17 cellular contexts compared by ENCODE assay signal in the genomic region with DNA sequence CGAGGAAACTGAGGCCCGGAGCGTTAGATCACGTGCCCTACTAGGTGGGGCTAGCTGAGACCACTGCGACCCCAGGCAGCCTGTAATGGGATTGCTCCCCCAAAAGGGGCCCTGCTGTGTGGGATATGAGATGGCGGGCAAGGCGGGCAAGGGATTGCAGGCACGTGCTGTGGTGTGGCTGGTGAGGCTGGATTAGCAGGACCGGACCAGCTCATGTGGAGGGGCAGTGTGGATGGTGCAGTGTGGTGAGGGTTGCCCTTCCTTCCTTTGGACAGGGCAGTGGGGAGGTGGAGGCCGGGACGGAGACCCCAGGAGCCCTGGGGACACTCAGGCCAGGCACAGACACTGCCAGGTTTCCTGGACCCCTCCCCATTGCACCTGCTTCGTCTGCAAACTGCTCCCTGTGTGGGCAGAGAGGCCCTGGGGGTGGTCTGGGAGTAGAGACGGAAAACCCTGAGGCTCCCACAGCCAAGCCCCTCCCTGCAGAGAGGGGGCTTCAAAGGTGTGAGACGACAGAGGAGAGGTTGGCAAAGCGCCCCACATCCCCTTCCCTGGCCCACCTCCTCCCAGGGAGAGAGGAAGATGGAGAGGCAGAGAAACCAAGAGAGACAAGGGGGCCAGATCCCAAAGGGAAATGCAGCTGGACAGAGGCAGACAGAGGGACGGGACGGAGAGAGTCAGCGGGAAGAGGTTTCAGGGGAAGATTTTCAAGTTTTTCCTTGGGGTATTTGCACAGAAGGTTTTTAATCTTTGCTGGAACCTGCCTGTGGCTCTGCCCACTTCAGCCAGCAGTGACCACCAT.
DNase-seq lines count a peak whose midpoint lies in the region; ATAC-seq, FAIRE-seq and TF ChIP-seq lines count a peak whose summit lies in the region.
"Had no signal": no experiment of that assay in that cellular context is flagged by ENCODE, and none has a peak within 500 bp of the region (broad histone marks: within the 10 kb centered on the region; RNA-seq: fewer than 3 reads in every experiment).

No MANE protein-coding gene starts in this region.

- no peak overlapping the region for H3T11ph ChIP-seq in H9 (ENCODE audit: low read length)

- no peak overlapping the region for H3K23ac ChIP-seq in H9 (ENCODE audit: insufficient read length, low read depth, low read length)

- H3K27ac ChIP-seq in A549, result no peak overlapping the region
- no peak overlapping the region for H3K27ac ChIP-seq in H9 (ENCODE audit: insufficient read length, low read depth, low read length)
- no peak overlapping the region for H3K27ac ChIP-seq in kidney (ENCODE audit: low read depth in 2 of 2, low read length in 2 of 2)
- H3K27ac ChIP-seq: HL-60 had no signal

- no peaks in the 10 kb centered on the region; the same call in none of the 2 replicates for H3K27me3 ChIP-seq in H9 (ENCODE audit: insufficient read depth, low read length)

- FAIRE-seq in A549 (lab: Jason Lieb, UNC) (no peak), kidney (lab: Jason Lieb, UNC) (no peak), RCC 7860 (lab: Jason Lieb, UNC) (no peak)
- FAIRE-seq: G401.6, GM12891 had no signal

- CTCF ChIA-PET in A549 (lab: Yijun Ruan, JAX), result interaction anchor here (1.3 to 1.4 kb wide), 2 partner anchors 42 to 144 kb away, joined by 3 to 7 read pairs; no protein-coding TSS in a partner anchor

- H3K4me2 ChIP-seq in A549 (peak overlapping the region; percentile 79), H9 (ENCODE audit: insufficient read depth, insufficient read length, low read length) (peak overlapping the region; percentile 26)

- POLR2A ChIA-PET in A549 (lab: Yijun Ruan, JAX), result no interaction called here

- no peaks in the 10 kb centered on the region for H3K79me1 ChIP-seq in H9 (ENCODE audit: insufficient read depth, low read depth, low read length, poor library complexity, severe bottlenecking)

- no peak overlapping the region for H3K4ac ChIP-seq in H9 (ENCODE audit: low read depth, low read length)

- TF ChIP-seq RAD21 in A549 (conservative IDR thresholded peaks at IDR 0.05 in 1 of 2, IDR thresholded peaks at IDR 0.05 in 1 of 2), result no peak

- peaks cover 85% of the 10 kb centered on the region for H3K27me3 Mint-ChIP-seq in H9 (ENCODE audit: low read depth)
- H3K27me3 Mint-ChIP-seq in T-helper 17 cell, result peaks cover 41% of the 10 kb centered on the region

- no peak overlapping the region for H2AFZ ChIP-seq in H9 (ENCODE audit: low read length)

- no peak for TF ChIP-seq POLR2A in A549 (IDR thresholded peaks at IDR 0.05; ENCODE audit: low read length)

- H3K9ac ChIP-seq in H9 (ENCODE audit: extremely low read depth, insufficient read length, low read length) (no peak overlapping the region), kidney (ENCODE audit: low read length in 2 of 2) (no peak overlapping the region)

- no peak overlapping the region for H4K91ac ChIP-seq in H9 (ENCODE audit: insufficient read length, low read depth, low read length)

- peaks cover 3% of the 10 kb centered on the region; the same call in 1 of the 3 replicates for H3K9me3 ChIP-seq in A549
- no peaks in the 10 kb centered on the region for H3K9me3 ChIP-seq in H9 (ENCODE audit: control insufficient read depth, low read depth, low read length)
- no peaks in the 10 kb centered on the region for H3K9me3 ChIP-seq in T-helper 17 cell (ENCODE audit: control insufficient read depth, low read length, poor library complexity, severe bottlenecking)
- H3K9me3 ChIP-seq in kidney (ENCODE audit: control insufficient read depth in 1 of 2, low read length in 2 of 2), result peaks cover 0 to 6% of the 10 kb centered on the region in 2 donors
- H3K9me3 ChIP-seq: MG63 had no signal

- H3K18ac ChIP-seq in H9 (ENCODE audit: insufficient read length, low read depth, low read length), result no peak overlapping the region

- H2BK15ac ChIP-seq in H9 (ENCODE audit: low read depth, low read length), result no peak overlapping the region

- H3K36me3 ChIP-seq in kidney (ENCODE audit: control insufficient read depth in 1 of 2, insufficient read depth in 2 of 2, low read length in 2 of 2), result no peaks in the 10 kb centered on the region
- H3K36me3 ChIP-seq: MG63 had no signal

- no peak overlapping the region for H2BK20ac ChIP-seq in H9 (ENCODE audit: low read depth, low read length, poor library complexity, severe bottlenecking)

- H3K4me3 Mint-ChIP-seq in H9 (peak overlapping the region in 1 of 2 experiments; percentile 77; a peak in 3 of 5 replicates), T-helper 17 cell (peak overlapping the region; percentile 63)

- H3K27ac Mint-ChIP-seq in H9 (no peak overlapping the region; a peak in 1 of 7 replicates), T-helper 17 cell (no peak overlapping the region)
- H3K27ac Mint-ChIP-seq: CD4-positive, alpha-beta memory T cell had no signal

- H3K4me1 ChIP-seq in A549 (peaks cover 10% of the 10 kb centered on the region), H9 (ENCODE audit: insufficient read depth, low read length) (no peaks in the 10 kb centered on the region), kidney (ENCODE audit: control insufficient read depth in 1 of 2, insufficient read depth in 1 of 2, low read depth in 1 of 2, low read length in 2 of 2) (no peaks in the 10 kb centered on the region)

- peaks cover 0 to 17% of the 10 kb centered on the region in 2 experiments; a peak in 3 of 4 replicates for H3K4me1 Mint-ChIP-seq in H9
- peaks cover 3% of the 10 kb centered on the region for H3K4me1 Mint-ChIP-seq in T-helper 17 cell

- H3K56ac ChIP-seq in H9 (ENCODE audit: insufficient read length, low read depth, low read length), result no peak overlapping the region

- ATAC-seq in A549, result peak; percentile 41 to 52; a peak in 4 of 6 replicates
- ATAC-seq in T-helper 17 cell, result no peak
- ATAC-seq in HG03095 (IDR thresholded peaks at IDR 0.05; ENCODE audit: unreplicated experiment), result no peak

- H4K20me1 ChIP-seq in H9 (ENCODE audit: control insufficient read depth, insufficient read depth, insufficient read length), result no peaks in the 10 kb centered on the region

- no peak overlapping the region for H4K5ac ChIP-seq in H9 (ENCODE audit: insufficient read length, low read depth, low read length)

- H3K4me3 ChIP-seq in A549, result no peak overlapping the region; the same call in 2 of the 3 replicates
- H3K4me3 ChIP-seq in kidney (ENCODE audit: low read length in 2 of 2), result no peak overlapping the region
- H3K4me3 ChIP-seq: MG63 had no signal

- DNase-seq in A549 (ENCODE audit: low read depth in 1 of 2, low spot score in 1 of 2) (no peak), H9 (no peak), T-helper 17 cell (no peak), kidney (peak; percentile 54), RCC 7860 (ENCODE audit: low spot score) (no peak)
- DNase-seq in activated naive CD4-positive, alpha-beta T cell (lab: John Stamatoyannopoulos, UW), result no peak
- DNase-seq: AML-193; CD4-positive, alpha-beta memory T cell; DMS79 treated with DMSO at 0.1 percent for 48 hours; NCI-H1105; NCI-H187; NCI-H446 treated with DMSO at 0.1 percent for 48 hours had no signal

- H3K9me3 Mint-ChIP-seq in H9, result peaks cover 0 to 3% of the 10 kb centered on the region in 2 experiments; a peak in 1 of 5 replicates

- no peak for TF ChIP-seq EP300 in A549 (IDR thresholded peaks at IDR 0.05)

- no peak overlapping the region for H2AK5ac ChIP-seq in H9 (ENCODE audit: insufficient read length, low read length)

- H2BK120ac ChIP-seq in H9 (ENCODE audit: low read depth, low read length, poor library complexity, severe bottlenecking), result no peak overlapping the region

- 9% methylated on average over 16 of the region's 18 CpGs for WGBS in A549 (ENCODE audit: missing lambda C conversion rate)
- WGBS in H9 (ENCODE audit: extremely low coverage, insufficient read length, low lambda C conversion rate), result no CpG with 5 or more reads among the region's 18 CpGs

- no peak for TF ChIP-seq CTCF in A549 (IDR thresholded peaks at IDR 0.05)
- TF ChIP-seq CTCF in H9 (conservative IDR thresholded peaks at IDR 0.05), result no peak
- no peak for TF ChIP-seq CTCF in kidney (IDR thresholded peaks at IDR 0.05; ENCODE audit: borderline replicate concordance, extremely low read depth, insufficient read depth)

- no peaks in the 10 kb centered on the region for H3K79me2 ChIP-seq in H9 (ENCODE audit: insufficient read depth, low read length)

- intact Hi-C loops in kidney (cut with DNase I), result no loop called here

- H4K8ac ChIP-seq in H9 (replicated peaks; ENCODE audit: insufficient read length, low read depth, low read length), result no peak overlapping the region

- no peak overlapping the region; the same call in 1 of the 2 replicates for H3K14ac ChIP-seq in H9 (ENCODE audit: insufficient read depth, low read length)

- H2BK5ac ChIP-seq in H9 (ENCODE audit: insufficient read length, low read length), result no peak overlapping the region

- H3K36me3 Mint-ChIP-seq in H9 (ENCODE audit: insufficient read depth in 1 of 3, low read depth in 3 of 3) (peaks cover 0 to 2% (median 0%) of the 10 kb centered on the region in 3 experiments; a peak in 1 of 7 replicates), T-helper 17 cell (ENCODE audit: low read depth) (no peaks in the 10 kb centered on the region)
- H3K36me3 Mint-ChIP-seq: CD4-positive, alpha-beta memory T cell had no signal

- no peaks in the 10 kb centered on the region for H3K23me2 ChIP-seq in H9 (ENCODE audit: insufficient read length, low read depth, low read length, poor library complexity, severe bottlenecking)

- H2BK12ac ChIP-seq in H9 (ENCODE audit: insufficient read length, low read depth, low read length), result no peak overlapping the region

TF ChIP-seq in A549, 52 proteins besides CTCF, POLR2A, EP300 and RAD21:
- TF ChIP-seq, protein P1, sequence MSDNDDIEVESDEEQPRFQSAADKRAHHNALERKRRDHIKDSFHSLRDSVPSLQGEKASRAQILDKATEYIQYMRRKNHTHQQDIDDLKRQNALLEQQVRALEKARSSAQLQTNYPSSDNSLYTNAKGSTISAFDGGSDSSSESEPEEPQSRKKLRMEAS (IDR thresholded peaks at IDR 0.05), result peak; percentile 30; the same call in 1 of the 2 replicates
- TF ChIP-seq, protein P2, sequence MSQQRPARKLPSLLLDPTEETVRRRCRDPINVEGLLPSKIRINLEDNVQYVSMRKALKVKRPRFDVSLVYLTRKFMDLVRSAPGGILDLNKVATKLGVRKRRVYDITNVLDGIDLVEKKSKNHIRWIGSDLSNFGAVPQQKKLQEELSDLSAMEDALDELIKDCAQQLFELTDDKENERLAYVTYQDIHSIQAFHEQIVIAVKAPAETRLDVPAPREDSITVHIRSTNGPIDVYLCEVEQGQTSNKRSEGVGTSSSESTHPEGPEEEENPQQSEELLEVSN (IDR thresholded peaks at IDR 0.05; ENCODE audit: borderline replicate concordance, low read depth), result peak; percentile 60; the same call in 1 of the 2 replicates
- TF ChIP-seq, protein P3, sequence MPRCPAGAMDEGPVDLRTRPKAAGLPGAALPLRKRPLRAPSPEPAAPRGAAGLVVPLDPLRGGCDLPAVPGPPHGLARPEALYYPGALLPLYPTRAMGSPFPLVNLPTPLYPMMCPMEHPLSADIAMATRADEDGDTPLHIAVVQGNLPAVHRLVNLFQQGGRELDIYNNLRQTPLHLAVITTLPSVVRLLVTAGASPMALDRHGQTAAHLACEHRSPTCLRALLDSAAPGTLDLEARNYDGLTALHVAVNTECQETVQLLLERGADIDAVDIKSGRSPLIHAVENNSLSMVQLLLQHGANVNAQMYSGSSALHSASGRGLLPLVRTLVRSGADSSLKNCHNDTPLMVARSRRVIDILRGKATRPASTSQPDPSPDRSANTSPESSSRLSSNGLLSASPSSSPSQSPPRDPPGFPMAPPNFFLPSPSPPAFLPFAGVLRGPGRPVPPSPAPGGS (IDR thresholded peaks at IDR 0.05), result no peak

Comparison
In these comparisons a context has a peak if more than half of its experiments do, and no peak if none do; other contexts are left out.
1. ATAC-seq: peak in A549 (2 of 2); none in T-helper 17 cell (single experiment) and HG03095 (single experiment).